Comparison of ENCODE assay signal across 29 cellular contexts in the genomic region with DNA sequence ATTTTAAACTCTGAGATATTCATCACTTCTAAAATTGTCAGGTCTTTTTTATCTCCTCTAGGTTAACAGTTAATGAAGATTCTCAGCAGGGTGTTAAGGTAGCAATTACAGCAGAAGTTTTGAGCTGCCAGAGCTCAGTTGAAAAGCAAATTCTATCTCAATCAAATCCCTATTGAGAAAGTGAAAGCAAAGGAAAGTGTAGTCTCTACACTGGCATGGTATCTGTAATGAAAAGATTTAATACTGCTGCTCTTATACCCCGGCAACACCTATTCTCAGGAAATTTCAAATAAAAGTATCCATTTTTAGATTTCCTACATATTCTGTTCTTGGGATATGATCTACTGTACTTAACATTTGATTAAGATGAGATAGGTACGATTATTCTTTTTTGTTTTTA.
DNase-seq lines count a peak whose midpoint lies in the region; ATAC-seq and TF ChIP-seq lines count a peak whose summit lies in the region.
"Had no signal": no experiment of that assay in that cellular context is flagged by ENCODE, and none has a peak within 500 bp of the region (broad histone marks: within the 10 kb centered on the region; RNA-seq: fewer than 3 reads in every experiment).

No MANE protein-coding gene starts in this region.

- ATAC-seq in left lung: no peak
- ATAC-seq in HG02852 (IDR thresholded peaks at IDR 0.05; ENCODE audit: unreplicated experiment): no peak
- no peak for ATAC-seq in GM18517 (IDR thresholded peaks at IDR 0.05; ENCODE audit: unreplicated experiment)
- ATAC-seq: body of pancreas; heart right ventricle; left lobe of liver; naive thymus-derived CD4-positive, alpha-beta T cell; stimulated activated effector memory CD8-positive, alpha-beta T cell treated with anti-CD3 and anti-CD28 coated beads, Interleukin-12 subunit alpha, Interleukin-12 subunit beta, amount 100 ng/mL, for 72 hours; upper lobe of right lung had no signal

- H3K36me3 Mint-ChIP-seq in brain: no peaks in the 10 kb centered on the region
- H3K36me3 Mint-ChIP-seq: mesothelial cell of epicardium; naive thymus-derived CD4-positive, alpha-beta T cell; stimulated activated effector memory CD8-positive, alpha-beta T cell treated with anti-CD3 and anti-CD28 coated beads, Interleukin-12 subunit alpha, Interleukin-12 subunit beta, amount 100 ng/mL, for 72 hours had no signal

- no peaks in the 10 kb centered on the region for H3K79me2 ChIP-seq in ACC112 (ENCODE audit: control insufficient read depth, insufficient read depth, low read length, unreplicated experiment)

- H3K9me3 Mint-ChIP-seq in brain: peaks cover 0 to 3% (median 0%) of the 10 kb centered on the region in 5 experiments

- H3K27ac ChIP-seq in ACC112 (ENCODE audit: low read depth, low read length) (no peak overlapping the region), left lung (no peak overlapping the region)
- H3K27ac ChIP-seq: BLaER1, body of pancreas, heart right ventricle, upper lobe of right lung had no signal

- peaks cover 6% of the 10 kb centered on the region for H3K4me1 Mint-ChIP-seq in brain
- H3K4me1 Mint-ChIP-seq: activated CD4-positive, alpha-beta memory T cell treated with anti-CD3 and anti-CD28 coated beads, Interleukin-2, amount 10 ng/mL, durations not matched to agents 7 days and 5 days; immature natural killer cell; mesothelial cell of epicardium; naive thymus-derived CD4-positive, alpha-beta T cell; stimulated activated effector memory CD8-positive, alpha-beta T cell treated with anti-CD3 and anti-CD28 coated beads, Interleukin-12 subunit alpha, Interleukin-12 subunit beta, amount 100 ng/mL, for 72 hours had no signal

- TF ChIP-seq CTCF in brain (conservative IDR thresholded peaks at IDR 0.05): no peak
- TF ChIP-seq CTCF in left lung (IDR thresholded peaks at IDR 0.05): no peak

- no peaks in the 10 kb centered on the region for H3K27me3 Mint-ChIP-seq in brain
- H3K27me3 Mint-ChIP-seq: activated CD4-positive, alpha-beta memory T cell treated with anti-CD3 and anti-CD28 coated beads, Interleukin-2, amount 10 ng/mL, durations not matched to agents 7 days and 5 days; naive thymus-derived CD4-positive, alpha-beta T cell had no signal

- no peak overlapping the region for H3K27ac Mint-ChIP-seq in brain
- H3K27ac Mint-ChIP-seq: activated CD4-positive, alpha-beta memory T cell treated with anti-CD3 and anti-CD28 coated beads, Interleukin-2, amount 10 ng/mL, durations not matched to agents 7 days and 5 days; immature natural killer cell; mesothelial cell of epicardium; naive thymus-derived CD4-positive, alpha-beta T cell; stimulated activated effector memory CD8-positive, alpha-beta T cell treated with anti-CD3 and anti-CD28 coated beads, Interleukin-12 subunit alpha, Interleukin-12 subunit beta, amount 100 ng/mL, for 72 hours had no signal

- H2AFZ ChIP-seq in ACC112 (ENCODE audit: low read length, unreplicated experiment): no peak overlapping the region

- no peaks in the 10 kb centered on the region for H3K36me3 ChIP-seq in ACC112 (ENCODE audit: insufficient read depth, low read length)
- H3K36me3 ChIP-seq in left lung: no peaks in the 10 kb centered on the region
- H3K36me3 ChIP-seq: BLaER1, heart right ventricle, upper lobe of right lung had no signal

- no peaks in the 10 kb centered on the region for H3K9me3 ChIP-seq in left lung
- H3K9me3 ChIP-seq: BLaER1, body of pancreas, upper lobe of right lung had no signal

- H3K27me3 ChIP-seq in ACC112 (ENCODE audit: insufficient read depth, low read length): no peaks in the 10 kb centered on the region
- no peaks in the 10 kb centered on the region for H3K27me3 ChIP-seq in left lung
- H3K27me3 ChIP-seq: BLaER1, body of pancreas, heart right ventricle, upper lobe of right lung had no signal

- intact Hi-C loops in left lung (cut with DNase I): no loop called here

- no peaks in the 10 kb centered on the region for H3K4me1 ChIP-seq in ACC112 (ENCODE audit: control insufficient read depth, insufficient read depth, low read length, unreplicated experiment)
- no peaks in the 10 kb centered on the region for H3K4me1 ChIP-seq in left lung
- H3K4me1 ChIP-seq: BLaER1, body of pancreas, heart right ventricle, upper lobe of right lung had no signal

- peak overlapping the region in 4 of 5 experiments; percentile 6 to 53 (median 42) for H3K4me3 Mint-ChIP-seq in brain
- H3K4me3 Mint-ChIP-seq: activated CD4-positive, alpha-beta memory T cell treated with anti-CD3 and anti-CD28 coated beads, Interleukin-2, amount 10 ng/mL, durations not matched to agents 7 days and 5 days; immature natural killer cell; mesothelial cell of epicardium; naive thymus-derived CD4-positive, alpha-beta T cell; stimulated activated effector memory CD8-positive, alpha-beta T cell treated with anti-CD3 and anti-CD28 coated beads, Interleukin-12 subunit alpha, Interleukin-12 subunit beta, amount 100 ng/mL, for 72 hours had no signal

- DNase-seq in HT1080 (ENCODE audit: low read depth) (peak; percentile 31), OCI-M1 (lab: John Stamatoyannopoulos, UW) (peak; percentile 69), left lung (no peak), NCI-H1105 (lab: John Stamatoyannopoulos, UW) (no peak)
- DNase-seq: activated CD4-positive, alpha-beta memory T cell treated with anti-CD3 and anti-CD28 coated beads, Interleukin-2, amount 10 ng/mL, durations not matched to agents 7 days and 5 days; activated effector memory CD4-positive, alpha-beta T cell treated with Interleukin-2 at 50 U/mL for 16 hours; activated T-cell treated with anti-CD3 and anti-CD28 coated beads for 4 hours; body of pancreas; DMS79 treated with DMSO at 0.1 percent for 48 hours; effector CD4-positive, alpha-beta T cell; erythroblast; foreskin fibroblast; heart right ventricle; immature natural killer cell; naive thymus-derived CD4-positive, alpha-beta T cell; NCI-H146; NCI-H524 treated with DMSO at 0.1 percent for 48 hours; occipital lobe; small intestine; substantia nigra; upper lobe of right lung had no signal

- peak overlapping the region; percentile 53; the same call in 1 of the 2 replicates for H3K4me3 ChIP-seq in ACC112 (ENCODE audit: low read depth, low read length)
- H3K4me3 ChIP-seq in left lung: no peak overlapping the region
- H3K4me3 ChIP-seq: BLaER1, body of pancreas, upper lobe of right lung had no signal

Comparison
In these comparisons a context has a peak if more than half of its experiments do, and no peak if none do; other contexts are left out.
1. DNase-seq: peak in HT1080 (single experiment) and OCI-M1 (single experiment); none in left lung (0 of 2) and NCI-H1105 (single experiment).